ENCODE assay signal across 18 cellular contexts in genomic region chr15:66633851-66634250, GRCh38.
DNase-seq lines count a peak whose midpoint lies in the region; ATAC-seq, FAIRE-seq and TF ChIP-seq lines count a peak whose summit lies in the region.
"Had no signal": no experiment of that assay in that cellular context is flagged by ENCODE, and none has a peak within 500 bp of the region (broad histone marks: within the 10 kb centered on the region; RNA-seq: fewer than 3 reads in every experiment).

No MANE protein-coding gene starts in this region.

- H3K4me1 ChIP-seq in GM23338 (ENCODE audit: insufficient read depth) (peaks cover 9% of the 10 kb centered on the region), HEK293 (ENCODE audit: control insufficient read depth, insufficient read depth, low read length) (no peaks in the 10 kb centered on the region), lower lobe of right lung (peaks cover 29% of the 10 kb centered on the region), trophoblast cell (ENCODE audit: control insufficient read depth in 1 of 2, insufficient read depth in 2 of 2, low read length in 2 of 2) (peaks cover 40 to 46% of the 10 kb centered on the region in 2 experiments)

- H3K9me3 ChIP-seq in HEK293 (ENCODE audit: control insufficient read depth, insufficient read depth, low read depth, low read length): no peaks in the 10 kb centered on the region
- no peaks in the 10 kb centered on the region for H3K9me3 ChIP-seq in lower lobe of right lung
- no peaks in the 10 kb centered on the region for H3K9me3 ChIP-seq in trophoblast cell (ENCODE audit: insufficient read depth, low read depth, low read length)
- H3K9me3 ChIP-seq: BE2C had no signal

- H3K36me3 ChIP-seq in GM23338 (ENCODE audit: insufficient read depth) (no peaks in the 10 kb centered on the region), HEK293 (ENCODE audit: control insufficient read depth in 2 of 2, insufficient read depth in 1 of 2, low read length in 2 of 2) (no peaks in the 10 kb centered on the region), lower lobe of right lung (no peaks in the 10 kb centered on the region), trophoblast cell (ENCODE audit: control insufficient read depth in 1 of 2, insufficient read depth in 2 of 2, low read length in 2 of 2) (no peaks in the 10 kb centered on the region)

- H4K8ac ChIP-seq in trophoblast cell (ENCODE audit: low read depth, low read length): no peak overlapping the region

- no peak overlapping the region; the same call in 2 of the 3 replicates for H3K4me3 Mint-ChIP-seq in GM23338
- H3K4me3 Mint-ChIP-seq: CD4-positive, alpha-beta T cell; H9 had no signal

- no peaks in the 10 kb centered on the region for H3K27me3 ChIP-seq in GM23338 (ENCODE audit: insufficient read depth)
- no peaks in the 10 kb centered on the region for H3K27me3 ChIP-seq in lower lobe of right lung (ENCODE audit: low read depth)
- no peaks in the 10 kb centered on the region for H3K27me3 ChIP-seq in trophoblast cell (ENCODE audit: insufficient read depth, low read length)
- H3K27me3 ChIP-seq: BE2C had no signal

- no peaks in the 10 kb centered on the region for H4K20me1 ChIP-seq in GM23338 (replicated peaks; ENCODE audit: insufficient read depth)

- H3K4me1 Mint-ChIP-seq in GM23338: peaks cover 50% of the 10 kb centered on the region

- no peak for TF ChIP-seq POLR2A in GM12891 (IDR thresholded peaks at IDR 0.05; ENCODE audit: low read depth, low read length)

- H3K27me3 Mint-ChIP-seq in GM23338 (ENCODE audit: insufficient read depth, low read depth, poor library complexity): peaks cover 7% of the 10 kb centered on the region
- H3K27me3 Mint-ChIP-seq: CD4-positive, alpha-beta T cell had no signal

- H2AFZ ChIP-seq in GM23338: peak overlapping the region; percentile 32; the same call in 1 of the 2 replicates
- H2AFZ ChIP-seq in trophoblast cell (ENCODE audit: insufficient read depth, low read length, poor library complexity): no peak overlapping the region

- H3K36me3 Mint-ChIP-seq in GM23338 (ENCODE audit: low read depth): no peaks in the 10 kb centered on the region

- no peak overlapping the region for H3K27ac Mint-ChIP-seq in GM23338
- H3K27ac Mint-ChIP-seq: CD4-positive, alpha-beta T cell had no signal

- POLR2A ChIA-PET in HEK293 (lab: Yijun Ruan, JAX): no interaction called here

- DNase-seq in GM23338 (ENCODE audit: low spot score) (no peak), lower lobe of right lung (no peak), trophoblast cell (no peak), GM12891 (ENCODE audit: insufficient read length, low spot score) (no peak)
- no peak for DNase-seq in stimulated activated CD8-positive, alpha-beta memory T cell treated with anti-CD3 and anti-CD28 coated beads, Interleukin-4, amount 100 ng/mL, for 48 hours
- DNase-seq: BE2C; Calu3; CD4-positive, alpha-beta T cell; H9; MV-4-11; NCI-H1417; NCI-H187 treated with DMSO at 0.1 percent for 48 hours; NCI-H69; RPMI8226; SIG-M5 had no signal

- CTCF ChIA-PET in HEK293 (lab: Yijun Ruan, JAX): interaction anchor here (1.4 to 3.1 kb wide), 2 partner anchors 15 to 217 kb away, joined by 3 to 22 read pairs; no protein-coding TSS in a partner anchor

- H3K14ac ChIP-seq in trophoblast cell (ENCODE audit: low read length): peak overlapping the region; percentile 75

- H4K91ac ChIP-seq in trophoblast cell (ENCODE audit: low read depth, low read length): peak overlapping the region; percentile 84

- H3K4me3 ChIP-seq in GM23338 (no peak overlapping the region), HEK293 (ENCODE audit: low read depth, low read length) (no peak overlapping the region), lower lobe of right lung (no peak overlapping the region), trophoblast cell (ENCODE audit: low read depth, low read length) (no peak overlapping the region)

- no peak overlapping the region for H3K4ac ChIP-seq in trophoblast cell (ENCODE audit: low read depth, low read length)

- H3K23ac ChIP-seq in trophoblast cell (ENCODE audit: low read length): no peak overlapping the region

- TF ChIP-seq CTCF in GM23338 (conservative IDR thresholded peaks at IDR 0.05; ENCODE audit: low read depth in 2 of 2) (no peak), HEK293 (tag by site-specific recombination; IDR thresholded peaks at IDR 0.05) (no peak), lower lobe of right lung (IDR thresholded peaks at IDR 0.05) (no peak)

- H3K79me2 ChIP-seq in GM23338 (replicated peaks; ENCODE audit: insufficient read depth) (no peaks in the 10 kb centered on the region), trophoblast cell (ENCODE audit: control insufficient read depth, insufficient read depth, low read length, poor library complexity) (peaks cover 11% of the 10 kb centered on the region)

- no peaks in the 10 kb centered on the region for H3K9me3 Mint-ChIP-seq in GM23338
- H3K9me3 Mint-ChIP-seq: CD4-positive, alpha-beta T cell; H9 had no signal

- no peak overlapping the region for H4K12ac ChIP-seq in trophoblast cell (ENCODE audit: low read depth, low read length)

- no peaks in the 10 kb centered on the region for H3K9me2 ChIP-seq in GM23338 (ENCODE audit: insufficient read depth)

- H3K27ac ChIP-seq in GM23338 (ENCODE audit: low read depth): no peak overlapping the region
- H3K27ac ChIP-seq in HEK293 (ENCODE audit: extremely low read depth, low read depth, low read length): no peak overlapping the region
- peak overlapping the region; percentile 62 for H3K27ac ChIP-seq in lower lobe of right lung
- H3K27ac ChIP-seq in trophoblast cell (ENCODE audit: low read depth, low read length): no peak overlapping the region

- intact Hi-C loops in lower lobe of right lung (cut with DNase I): no loop called here

- ATAC-seq in GM23338 (no peak), lower lobe of right lung (no peak), HG02678 (IDR thresholded peaks at IDR 0.05; ENCODE audit: unreplicated experiment) (no peak)

- H3K79me1 ChIP-seq in trophoblast cell (ENCODE audit: low read length): peaks cover 49% of the 10 kb centered on the region

- no peaks in the 10 kb centered on the region for H3F3A ChIP-seq in GM23338 (replicated peaks; ENCODE audit: low read depth)

- FAIRE-seq in GM12891 (lab: Jason Lieb, UNC): no peak
- FAIRE-seq: GM19239 had no signal

- H3K9ac ChIP-seq in trophoblast cell (ENCODE audit: low read length): no peak overlapping the region

- H2BK12ac ChIP-seq in trophoblast cell (ENCODE audit: low read length): peak overlapping the region; percentile 95

- H3K18ac ChIP-seq in trophoblast cell (ENCODE audit: low read length): no peak overlapping the region

- H3K4me2 ChIP-seq in GM23338: no peak overlapping the region
- H3K4me2 ChIP-seq in trophoblast cell (ENCODE audit: low read length): no peak overlapping the region

- H2BK120ac ChIP-seq in trophoblast cell (ENCODE audit: insufficient read depth, low read length, poor library complexity): peak overlapping the region; percentile 79

- H2AK5ac ChIP-seq in trophoblast cell (ENCODE audit: low read length): peak overlapping the region; percentile 31

- no CpG with 5 or more reads among the region's 3 CpGs for whole genome bisulfite sequencing in trophoblast cell (ENCODE audit: extremely low coverage, insufficient coverage, insufficient read length)

- H2BK5ac ChIP-seq in trophoblast cell (ENCODE audit: low read depth, low read length, poor library complexity): peak overlapping the region; percentile 74

TF ChIP-seq in GM23338, 12 proteins besides CTCF, POLR2A, EP300 and RAD21 (continues in another document):
- TF ChIP-seq NANOG (IDR thresholded peaks at IDR 0.05; ENCODE audit: borderline replicate concordance): no peak
- TF ChIP-seq ZNF114 (CRISPR knock-in tag; IDR thresholded peaks at IDR 0.05): no peak
- no peak for TF ChIP-seq EZH2 (IDR thresholded peaks at IDR 0.05; ENCODE audit: low read depth, unreplicated experiment)

TF ChIP-seq in HEK293, 187 proteins besides CTCF, POLR2A, EP300 and RAD21:
- TF ChIP-seq SP2 (tag by site-specific recombination; IDR thresholded peaks at IDR 0.05) (no peak), GLIS1 (tag by site-specific recombination; IDR thresholded peaks at IDR 0.05) (0 out of 2 replicates have a peak, but pooled peaks have one; percentile 8), ZFP69B (tag by site-specific recombination; IDR thresholded peaks at IDR 0.05) (no peak), ZNF600 (tag by site-specific recombination; IDR thresholded peaks at IDR 0.05) (no peak)
TF ChIP-seq in HEK293: peak in this region for 1.

TF ChIP-seq in GM12891, 5 proteins besides CTCF, POLR2A, EP300 and RAD21:
- TF ChIP-seq TAF1 (IDR thresholded peaks at IDR 0.05; ENCODE audit: low read depth, low read length) (no peak), SPI1 (IDR thresholded peaks at IDR 0.05; ENCODE audit: low read depth, low read length) (no peak), POLR2AphosphoS5 (IDR thresholded peaks at IDR 0.05; ENCODE audit: low read depth, low read length) (no peak), PAX5 (IDR thresholded peaks at IDR 0.05; ENCODE audit: insufficient read depth, low read length, severe bottlenecking) (no peak), POU2F2 (IDR thresholded peaks at IDR 0.05; ENCODE audit: low read depth, low read length) (no peak)
